14 cellular contexts compared by ENCODE assay signal in genomic region chr20:51388227-51388626, GRCh38.
A peak's percentile ranks its signal among the peaks of the same experiment; 100 is the strongest.
DNase-seq lines count a peak whose midpoint lies in the region; ATAC-seq, FAIRE-seq and TF ChIP-seq lines count a peak whose summit lies in the region.
"Had no signal": no experiment of that assay in that cellular context is flagged by ENCODE, and none has a peak within 500 bp of the region (broad histone marks: within the 10 kb centered on the region; RNA-seq: fewer than 3 reads in every experiment).

No MANE protein-coding gene starts in this region.

- CTCF ChIA-PET in activated CD8-positive, alpha-beta T cell treated with anti-CD3 and anti-CD28 coated beads for 36 hours (lab: Charles Lee) = interaction anchor here (1.0 kb wide), 1 partner anchor 154 kb away, joined by 3 read pairs; the partner anchor contains the start of gene NFATC2
- CTCF ChIA-PET in activated CD8-positive, alpha-beta T cell treated with anti-CD3 and anti-CD28 coated beads, Interleukin-2, amount 10 ng/mL, durations not matched to agents 7 days and 5 days (lab: Charles Lee) = interaction anchor here (1.2 to 2.9 kb wide), 6 partner anchors 11 to 206 kb away, joined by 3 to 20 read pairs (median 8); partner anchors contain the start of gene NFATC2

- peak overlapping the region in 3 of 4 donors; percentile 63 to 76 (median 71) for H3K27ac ChIP-seq in pancreas
- H3K27ac ChIP-seq: hepatocyte had no signal

- peak overlapping the region; percentile 45 for H3K27ac Mint-ChIP-seq in activated CD8-positive, alpha-beta T cell treated with anti-CD3 and anti-CD28 coated beads for 36 hours
- H3K27ac Mint-ChIP-seq in activated CD8-positive, alpha-beta T cell treated with anti-CD3 and anti-CD28 coated beads, Interleukin-2, amount 10 ng/mL, durations not matched to agents 7 days and 5 days = no peak overlapping the region

- peaks cover 62% of the 10 kb centered on the region for H3K36me3 Mint-ChIP-seq in activated CD8-positive, alpha-beta T cell treated with anti-CD3 and anti-CD28 coated beads for 36 hours (ENCODE audit: low read depth)
- H3K36me3 Mint-ChIP-seq in activated CD8-positive, alpha-beta T cell treated with anti-CD3 and anti-CD28 coated beads, Interleukin-2, amount 10 ng/mL, durations not matched to agents 7 days and 5 days (ENCODE audit: low read depth) = peaks cover 81% of the 10 kb centered on the region

- peaks cover 83% of the 10 kb centered on the region for H3K4me1 Mint-ChIP-seq in activated CD8-positive, alpha-beta T cell treated with anti-CD3 and anti-CD28 coated beads for 36 hours (ENCODE audit: low read depth)
- peaks cover 73% of the 10 kb centered on the region for H3K4me1 Mint-ChIP-seq in activated CD8-positive, alpha-beta T cell treated with anti-CD3 and anti-CD28 coated beads, Interleukin-2, amount 10 ng/mL, durations not matched to agents 7 days and 5 days (ENCODE audit: low read depth)

- no peaks in the 10 kb centered on the region for H3K9me3 Mint-ChIP-seq in activated CD8-positive, alpha-beta T cell treated with anti-CD3 and anti-CD28 coated beads for 36 hours
- H3K9me3 Mint-ChIP-seq in activated CD8-positive, alpha-beta T cell treated with anti-CD3 and anti-CD28 coated beads, Interleukin-2, amount 10 ng/mL, durations not matched to agents 7 days and 5 days (ENCODE audit: insufficient read depth) = no peaks in the 10 kb centered on the region

- H3K4me3 ChIP-seq in pancreas = no peak overlapping the region
- H3K4me3 ChIP-seq: hepatocyte had no signal

- no peaks in the 10 kb centered on the region for H3K36me3 ChIP-seq in pancreas

- H3K27me3 ChIP-seq in pancreas = no peaks in the 10 kb centered on the region
- H3K27me3 ChIP-seq: hepatocyte had no signal

- H3K27me3 Mint-ChIP-seq in activated CD8-positive, alpha-beta T cell treated with anti-CD3 and anti-CD28 coated beads for 36 hours = no peaks in the 10 kb centered on the region
- H3K27me3 Mint-ChIP-seq in activated CD8-positive, alpha-beta T cell treated with anti-CD3 and anti-CD28 coated beads, Interleukin-2, amount 10 ng/mL, durations not matched to agents 7 days and 5 days (ENCODE audit: low read depth) = no peaks in the 10 kb centered on the region

- no peak for DNase-seq in activated CD8-positive, alpha-beta T cell treated with anti-CD3 and anti-CD28 coated beads for 36 hours
- no peak for DNase-seq in activated CD8-positive, alpha-beta T cell treated with anti-CD3 and anti-CD28 coated beads, Interleukin-2, amount 10 ng/mL, durations not matched to agents 7 days and 5 days
- DNase-seq in LoVo (ENCODE audit: low spot score) = peak; percentile 9
- peak; percentile 24 for DNase-seq in astrocyte of the hippocampus (ENCODE audit: low read depth, low spot score)
- DNase-seq in pancreas = no peak
- no peak for DNase-seq in dedifferentiated amniotic fluid mesenchymal stem cell (ENCODE audit: extremely low spot score)
- no peak for DNase-seq in globus pallidus (ENCODE audit: low spot score)
- DNase-seq: activated CD4-positive, CD25-positive, alpha-beta regulatory T cell treated with anti-CD3 and anti-CD28 coated beads, Interleukin-2, amount 50 U/mL, for 72 hours; effector CD4-positive, alpha-beta T cell; NCI-H146; NCI-H69; occipital lobe had no signal

- no peak overlapping the region for H3K4me3 Mint-ChIP-seq in activated CD8-positive, alpha-beta T cell treated with anti-CD3 and anti-CD28 coated beads for 36 hours
- H3K4me3 Mint-ChIP-seq in activated CD8-positive, alpha-beta T cell treated with anti-CD3 and anti-CD28 coated beads, Interleukin-2, amount 10 ng/mL, durations not matched to agents 7 days and 5 days = no peak overlapping the region

- POLR2A ChIA-PET in activated CD8-positive, alpha-beta T cell treated with anti-CD3 and anti-CD28 coated beads for 36 hours (lab: Charles Lee) = no interaction called here
- POLR2A ChIA-PET in activated CD8-positive, alpha-beta T cell treated with anti-CD3 and anti-CD28 coated beads, Interleukin-2, amount 10 ng/mL, durations not matched to agents 7 days and 5 days (lab: Charles Lee) = interaction anchor here (2.6 kb wide), 1 partner anchor 16 kb away, joined by 9 read pairs; no protein-coding TSS in a partner anchor

- H3K4me1 ChIP-seq in pancreas = peaks cover 26 to 45% (median 43%) of the 10 kb centered on the region in 3 donors

- intact Hi-C loops in activated CD8-positive, alpha-beta T cell treated with anti-CD3 and anti-CD28 coated beads for 36 hours (cut with micrococcal nuclease) = no loop called here
- intact Hi-C loops in pancreas (cut with DNase I) = no loop called here

- H3K9me3 ChIP-seq in pancreas = no peaks in the 10 kb centered on the region

- ATAC-seq in activated CD8-positive, alpha-beta T cell treated with anti-CD3 and anti-CD28 coated beads for 36 hours = no peak
- ATAC-seq in activated CD8-positive, alpha-beta T cell treated with anti-CD3 and anti-CD28 coated beads, Interleukin-2, amount 10 ng/mL, durations not matched to agents 7 days and 5 days = no peak
- ATAC-seq in pancreas (no peak), GM18520 (IDR thresholded peaks at IDR 0.05; ENCODE audit: unreplicated experiment) (no peak)

- no peak for TF ChIP-seq CTCF in activated CD8-positive, alpha-beta T cell treated with anti-CD3 and anti-CD28 coated beads for 36 hours (IDR thresholded peaks at IDR 0.05)
- no peak for TF ChIP-seq CTCF in pancreas (IDR thresholded peaks at IDR 0.05)

- FAIRE-seq in pancreas (lab: Jason Lieb, UNC) = no peak

Comparison
In these comparisons a context has a peak if more than half of its experiments do, and no peak if none do; other contexts are left out.
1. DNase-seq: peak in LoVo (single experiment) and astrocyte of the hippocampus (single experiment); none in activated CD8-positive, alpha-beta T cell treated with anti-CD3 and anti-CD28 coated beads for 36 hours (single experiment), activated CD8-positive, alpha-beta T cell treated with anti-CD3 and anti-CD28 coated beads, Interleukin-2, amount 10 ng/mL, durations not matched to agents 7 days and 5 days (single experiment), pancreas (0 of 6), dedifferentiated amniotic fluid mesenchymal stem cell (single experiment) and globus pallidus (single experiment).